In genomic region chr14:71551291-71551955, GRCh38 we compare ENCODE assay signal across 13 cellular contexts.
DNase-seq lines count a peak whose midpoint lies in the region; FAIRE-seq and TF ChIP-seq lines count a peak whose summit lies in the region.
"Had no signal": no experiment of that assay in that cellular context is flagged by ENCODE, and none has a peak within 500 bp of the region (broad histone marks: within the 10 kb centered on the region; RNA-seq: fewer than 3 reads in every experiment).

No MANE protein-coding gene starts in this region.

- H3K4me1 Mint-ChIP-seq in astrocyte (ENCODE audit: low read depth, unreplicated experiment), result peaks cover 23% of the 10 kb centered on the region
- H3K4me1 Mint-ChIP-seq in activated CD4-positive, alpha-beta memory T cell treated with anti-CD3 and anti-CD28 coated beads, Interleukin-2, amount 10 ng/mL, durations not matched to agents 7 days and 5 days, result peaks cover 48% of the 10 kb centered on the region

- no peak for TF ChIP-seq CTCF in AG04450 (IDR thresholded peaks at IDR 0.05; ENCODE audit: low read depth, low read length)
- no peak for TF ChIP-seq CTCF in astrocyte (IDR thresholded peaks at IDR 0.05; ENCODE audit: insufficient read depth, low read depth, low read length)

- no peak overlapping the region for H3K4me3 ChIP-seq in AG04450 (ENCODE audit: low read depth, low read length)
- no peak overlapping the region for H3K4me3 ChIP-seq in astrocyte (ENCODE audit: insufficient read depth, low read depth, low read length)
- H3K4me3 ChIP-seq: suprapubic skin had no signal

- H3K9me3 ChIP-seq in AG04450 (ENCODE audit: control insufficient read depth, insufficient read depth, low read length) (no peaks in the 10 kb centered on the region), astrocyte (ENCODE audit: insufficient read depth, low read depth, low read length) (no peaks in the 10 kb centered on the region)
- H3K9me3 ChIP-seq: suprapubic skin had no signal

- no peaks in the 10 kb centered on the region for H3K4me1 ChIP-seq in astrocyte (ENCODE audit: insufficient read depth, low read length)
- H3K4me1 ChIP-seq: suprapubic skin had no signal

- H3K4me3 Mint-ChIP-seq in astrocyte (ENCODE audit: unreplicated experiment), result no peak overlapping the region
- no peak overlapping the region for H3K4me3 Mint-ChIP-seq in activated CD4-positive, alpha-beta memory T cell treated with anti-CD3 and anti-CD28 coated beads, Interleukin-2, amount 10 ng/mL, durations not matched to agents 7 days and 5 days

- H2AFZ ChIP-seq in astrocyte (ENCODE audit: low read depth, low read length), result no peak overlapping the region

- H3K27ac ChIP-seq in AG04450 (ENCODE audit: low read depth, low read length) (no peak overlapping the region), astrocyte (ENCODE audit: low read depth, low read length) (peak overlapping the region; percentile 21)
- H3K27ac ChIP-seq: suprapubic skin had no signal

- CTCF ChIA-PET in AG04450 (lab: Charles Lee), result interaction anchor here (1.0 kb wide), 1 partner anchor 304 kb away, joined by 3 read pairs; no protein-coding TSS in a partner anchor
- CTCF ChIA-PET in activated CD4-positive, alpha-beta memory T cell treated with anti-CD3 and anti-CD28 coated beads, Interleukin-2, amount 10 ng/mL, durations not matched to agents 7 days and 5 days (lab: Charles Lee), result no interaction called here

- DNase-seq in AG04450 (ENCODE audit: low read depth, low spot score) (peak; percentile 44), GM19239 (ENCODE audit: insufficient read length, low spot score) (no peak), astrocyte (ENCODE audit: low read depth) (peak; percentile 92), kidney glomerular epithelial cell (lab: John Stamatoyannopoulos, UW) (peak; percentile 52), T1000 (lab: John Stamatoyannopoulos, UW) (no peak), hippocampal formation (lab: John Stamatoyannopoulos, UW) (no peak)
- DNase-seq in stimulated activated naive CD4-positive, alpha-beta T cell (lab: John Stamatoyannopoulos, UW), result no peak
- no peak for DNase-seq in activated CD4-positive, alpha-beta memory T cell treated with anti-CD3 and anti-CD28 coated beads, Interleukin-2, amount 10 ng/mL, durations not matched to agents 7 days and 5 days
- DNase-seq: central memory CD4-positive, alpha-beta T cell; NCI-H748 treated with DMSO at 0.1 percent for 48 hours; stimulated activated CD4-positive, alpha-beta T cell treated with anti-CD3 and anti-CD28 coated beads, Interleukin-1b, Interleukin-23, amount 100 ng/mL, for 48 hours; T-helper 2 cell had no signal

- peaks cover 9% of the 10 kb centered on the region for H3K79me2 ChIP-seq in astrocyte (ENCODE audit: insufficient read depth, low read length)

- no peaks in the 10 kb centered on the region for H3K9me3 Mint-ChIP-seq in astrocyte (ENCODE audit: unreplicated experiment)
- no peaks in the 10 kb centered on the region for H3K9me3 Mint-ChIP-seq in activated CD4-positive, alpha-beta memory T cell treated with anti-CD3 and anti-CD28 coated beads, Interleukin-2, amount 10 ng/mL, durations not matched to agents 7 days and 5 days

- no peaks in the 10 kb centered on the region for H3K36me3 ChIP-seq in astrocyte (ENCODE audit: insufficient read depth, low read length)
- H3K36me3 ChIP-seq: suprapubic skin had no signal

- peaks cover 14% of the 10 kb centered on the region for H4K20me1 ChIP-seq in astrocyte (ENCODE audit: insufficient read depth, low read length)

- FAIRE-seq in GM19239 (lab: Jason Lieb, UNC) (peak; percentile 83), astrocyte (lab: Jason Lieb, UNC) (peak; percentile 84)

- no peaks in the 10 kb centered on the region for H3K36me3 Mint-ChIP-seq in astrocyte (ENCODE audit: low read depth, unreplicated experiment)
- peaks cover 13% of the 10 kb centered on the region for H3K36me3 Mint-ChIP-seq in activated CD4-positive, alpha-beta memory T cell treated with anti-CD3 and anti-CD28 coated beads, Interleukin-2, amount 10 ng/mL, durations not matched to agents 7 days and 5 days (ENCODE audit: low read depth)

- H3K27me3 ChIP-seq in AG04450 (ENCODE audit: control insufficient read depth, insufficient read depth, low read length) (no peaks in the 10 kb centered on the region), astrocyte (ENCODE audit: insufficient read depth, low read length) (no peaks in the 10 kb centered on the region)
- H3K27me3 ChIP-seq: suprapubic skin had no signal

- POLR2A ChIA-PET in AG04450 (lab: Yijun Ruan, JAX), result interaction anchor here (0.9 to 1.6 kb wide), 2 partner anchors 15 to 224 kb away, joined by 3 to 5 read pairs; no protein-coding TSS in a partner anchor
- POLR2A ChIA-PET in activated CD4-positive, alpha-beta memory T cell treated with anti-CD3 and anti-CD28 coated beads, Interleukin-2, amount 10 ng/mL, durations not matched to agents 7 days and 5 days (lab: Charles Lee), result no interaction called here

- no peaks in the 10 kb centered on the region for H3K27me3 Mint-ChIP-seq in astrocyte (ENCODE audit: low read depth, unreplicated experiment)
- no peaks in the 10 kb centered on the region for H3K27me3 Mint-ChIP-seq in activated CD4-positive, alpha-beta memory T cell treated with anti-CD3 and anti-CD28 coated beads, Interleukin-2, amount 10 ng/mL, durations not matched to agents 7 days and 5 days

- H3K27ac Mint-ChIP-seq in astrocyte (ENCODE audit: unreplicated experiment), result peak overlapping the region; percentile 41
- no peak overlapping the region for H3K27ac Mint-ChIP-seq in activated CD4-positive, alpha-beta memory T cell treated with anti-CD3 and anti-CD28 coated beads, Interleukin-2, amount 10 ng/mL, durations not matched to agents 7 days and 5 days

- H3K9ac ChIP-seq in astrocyte (ENCODE audit: low read length), result no peak overlapping the region

- peak overlapping the region; percentile 28 for H3K4me2 ChIP-seq in astrocyte (ENCODE audit: low read length)

Comparison
In these comparisons a context has a peak if more than half of its experiments do, and no peak if none do; other contexts are left out.
1. DNase-seq: peak in AG04450 (single experiment), astrocyte (single experiment) and kidney glomerular epithelial cell (single experiment); none in GM19239 (single experiment), T1000 (single experiment), stimulated activated naive CD4-positive, alpha-beta T cell (0 of 6), activated CD4-positive, alpha-beta memory T cell treated with anti-CD3 and anti-CD28 coated beads, Interleukin-2, amount 10 ng/mL, durations not matched to agents 7 days and 5 days (single experiment) and hippocampal formation (0 of 2).